Comparison of ENCODE assay signal across 10 cellular contexts in the genomic region with DNA sequence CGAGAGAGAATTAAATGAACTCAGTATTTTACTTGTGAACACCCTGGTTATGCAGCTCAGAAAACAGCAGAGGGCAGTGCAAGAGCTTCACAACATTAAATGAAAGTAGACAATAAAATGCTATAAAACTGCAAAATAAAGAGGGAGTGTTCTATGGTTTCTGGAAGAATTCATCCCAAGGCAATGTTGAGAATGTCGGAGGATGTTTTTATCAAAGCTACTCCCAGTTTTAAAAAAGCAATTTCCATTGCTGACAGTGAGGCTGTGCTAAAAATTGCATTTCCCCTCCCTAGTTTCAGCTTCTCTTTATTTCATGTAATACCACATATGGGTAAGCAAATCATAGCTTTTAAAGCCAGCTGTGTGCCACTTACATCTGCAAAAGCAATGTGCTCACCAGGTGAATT.
A peak's percentile ranks its signal among the peaks of the same experiment; 100 is the strongest.
DNase-seq lines count a peak whose midpoint lies in the region; TF ChIP-seq lines count a peak whose summit lies in the region.
"Had no signal": no experiment of that assay in that cellular context is flagged by ENCODE, and none has a peak within 500 bp of the region (broad histone marks: within the 10 kb centered on the region; RNA-seq: fewer than 3 reads in every experiment).

No MANE protein-coding gene starts in this region.

- H3K4me1 ChIP-seq in Karpas-422 (ENCODE audit: low read length): peaks cover 42% of the 10 kb centered on the region
- H3K4me1 ChIP-seq in mesendoderm (ENCODE audit: control insufficient read depth, low read depth, low read length): no peaks in the 10 kb centered on the region
- H3K4me1 ChIP-seq: thyroid gland had no signal

- no peaks in the 10 kb centered on the region for H3K4me1 Mint-ChIP-seq in immature natural killer cell
- H3K4me1 Mint-ChIP-seq: IgD-negative memory B cell had no signal

- no peaks in the 10 kb centered on the region for H4K20me1 ChIP-seq in Karpas-422 (ENCODE audit: insufficient read depth, low read depth, low read length)

- no peak overlapping the region for H4K5ac ChIP-seq in mesendoderm (ENCODE audit: low read length)

- H3K27me3 ChIP-seq in Karpas-422 (ENCODE audit: low read length) (no peaks in the 10 kb centered on the region), mesendoderm (ENCODE audit: insufficient read depth, low read length, poor library complexity) (no peaks in the 10 kb centered on the region), MG63 (no peaks in the 10 kb centered on the region)
- H3K27me3 ChIP-seq: thyroid gland had no signal

- no peak overlapping the region for H3K4ac ChIP-seq in mesendoderm (ENCODE audit: low read depth, low read length)

- H2AFZ ChIP-seq in Karpas-422 (ENCODE audit: low read length): no peak overlapping the region

- WGBS in mesendoderm (ENCODE audit: extremely low coverage, insufficient coverage, low lambda C conversion rate): 100% methylated on average over 1 of the region's 2 CpGs

- in situ Hi-C loops in astrocyte of the spinal cord (cut with HindIII; ENCODE audit: low sequenced_read_pairs): no loop called here

- peak; percentile 5 for DNase-seq in DMS153 (lab: John Stamatoyannopoulos, UW)
- DNase-seq in Karpas-422: peak; percentile 84
- peak; percentile 48 for DNase-seq in astrocyte of the spinal cord (ENCODE audit: low read depth, low spot score)
- DNase-seq in mesendoderm: peak; percentile 54
- no peak for DNase-seq in immature natural killer cell
- no peak for DNase-seq in MG63
- no peak for DNase-seq in activated effector memory CD4-positive, alpha-beta T cell treated with anti-CD3 and anti-CD28 coated beads, Interleukin-2, amount 50 U/mL, for 16 hours
- no peak for DNase-seq in MV-4-11 (lab: John Stamatoyannopoulos, UW)

- H3K56ac ChIP-seq in mesendoderm (ENCODE audit: low read length): no peak overlapping the region

- H3K18ac ChIP-seq in mesendoderm (ENCODE audit: low read length): peak overlapping the region; percentile 68

- H2BK5ac ChIP-seq in mesendoderm (ENCODE audit: low read length): no peak overlapping the region

- no peak overlapping the region for H3K23ac ChIP-seq in mesendoderm (ENCODE audit: low read length)

- TF ChIP-seq CTCF in astrocyte of the spinal cord (IDR thresholded peaks at IDR 0.05; ENCODE audit: low read depth, low read length): peak; percentile 62

- H2BK15ac ChIP-seq in mesendoderm (replicated peaks; ENCODE audit: low read depth): no peak overlapping the region

- no peaks in the 10 kb centered on the region for H3K79me2 ChIP-seq in Karpas-422 (ENCODE audit: low read length)
- H3K79me2 ChIP-seq in mesendoderm (ENCODE audit: control insufficient read depth, insufficient read depth, low read length): no peaks in the 10 kb centered on the region

- no peaks in the 10 kb centered on the region for H3K36me3 Mint-ChIP-seq in immature natural killer cell
- H3K36me3 Mint-ChIP-seq: IgD-negative memory B cell had no signal

- no peak overlapping the region for H2AK5ac ChIP-seq in mesendoderm (ENCODE audit: low read length)

- no peak overlapping the region for H4K8ac ChIP-seq in mesendoderm (ENCODE audit: low read depth, low read length)

- H3K4me2 ChIP-seq in Karpas-422 (ENCODE audit: low read depth, low read length, poor library complexity, severe bottlenecking) (peak overlapping the region; percentile 51), mesendoderm (ENCODE audit: low read length) (no peak overlapping the region)

- H3K27ac ChIP-seq in Karpas-422 (ENCODE audit: low read length) (peak overlapping the region; percentile 46), mesendoderm (ENCODE audit: low read depth, low read length) (no peak overlapping the region)
- H3K27ac ChIP-seq: thyroid gland had no signal

- no peak overlapping the region for H3K4me3 Mint-ChIP-seq in immature natural killer cell
- H3K4me3 Mint-ChIP-seq: IgD-negative memory B cell had no signal

- H3K9me3 Mint-ChIP-seq in immature natural killer cell: peaks cover 0 to 1% (median 0%) of the 10 kb centered on the region in 6 donors

- peaks cover 0 to 2% (median 1%) of the 10 kb centered on the region in 3 donors for H3K27me3 Mint-ChIP-seq in immature natural killer cell (ENCODE audit: low read depth in 3 of 3)

- H3K9me3 ChIP-seq in Karpas-422 (ENCODE audit: low read length) (no peaks in the 10 kb centered on the region), MG63 (no peaks in the 10 kb centered on the region)
- H3K9me3 ChIP-seq: thyroid gland had no signal

- no peak overlapping the region for H3K27ac Mint-ChIP-seq in immature natural killer cell
- H3K27ac Mint-ChIP-seq: IgD-negative memory B cell had no signal

- no peaks in the 10 kb centered on the region for H3K79me1 ChIP-seq in mesendoderm (ENCODE audit: low read length)

- no peak overlapping the region for H2BK120ac ChIP-seq in mesendoderm (ENCODE audit: low read depth, low read length)

- no peaks in the 10 kb centered on the region for H3K9me2 ChIP-seq in Karpas-422 (replicated peaks; ENCODE audit: insufficient read depth, low read length)

- H3K4me3 ChIP-seq in Karpas-422 (ENCODE audit: low read length) (peak overlapping the region; percentile 4), astrocyte of the spinal cord (ENCODE audit: low read depth, low read length) (no peak overlapping the region), mesendoderm (ENCODE audit: low read length) (no peak overlapping the region), MG63 (no peak overlapping the region)
- H3K4me3 ChIP-seq: thyroid gland had no signal

- H3K36me3 ChIP-seq in Karpas-422 (ENCODE audit: insufficient read depth, low read length) (no peaks in the 10 kb centered on the region), mesendoderm (ENCODE audit: control insufficient read depth, insufficient read depth, low read length) (no peaks in the 10 kb centered on the region), MG63 (no peaks in the 10 kb centered on the region)
- H3K36me3 ChIP-seq: thyroid gland had no signal

- no peak overlapping the region for H3K9ac ChIP-seq in Karpas-422 (ENCODE audit: low read length)
- no peak overlapping the region for H3K9ac ChIP-seq in mesendoderm (ENCODE audit: low read length)

Comparison
In these comparisons a context has a peak if more than half of its experiments do, and no peak if none do; other contexts are left out.
1. DNase-seq: peak in DMS153 (single experiment), Karpas-422 (single experiment), astrocyte of the spinal cord (single experiment) and mesendoderm (single experiment); none in immature natural killer cell (0 of 3), MG63 (single experiment), activated effector memory CD4-positive, alpha-beta T cell treated with anti-CD3 and anti-CD28 coated beads, Interleukin-2, amount 50 U/mL, for 16 hours (single experiment) and MV-4-11 (single experiment).